10 cellular contexts compared by ENCODE assay signal in genomic region chr5:23208959-23209431, GRCh38.
DNase-seq lines count a peak whose midpoint lies in the region; ATAC-seq and TF ChIP-seq lines count a peak whose summit lies in the region.
"Had no signal": no experiment of that assay in that cellular context is flagged by ENCODE, and none has a peak within 500 bp of the region (broad histone marks: within the 10 kb centered on the region; RNA-seq: fewer than 3 reads in every experiment).

No MANE protein-coding gene starts in this region.

- no peaks in the 10 kb centered on the region for H3K27me3 Mint-ChIP-seq in T-cell
- H3K27me3 Mint-ChIP-seq: IgD-negative memory B cell had no signal

- 0 to 4% (median 0%) methylated on average over 1 of the region's 1 CpG for WGBS in stomach, 5 donors

- H3K36me3 Mint-ChIP-seq in T-cell: no peaks in the 10 kb centered on the region
- H3K36me3 Mint-ChIP-seq: IgD-negative memory B cell had no signal

- H3K27ac Mint-ChIP-seq in T-cell: no peak overlapping the region
- H3K27ac Mint-ChIP-seq: IgD-negative memory B cell had no signal

- TF ChIP-seq EP300 in stomach (IDR thresholded peaks at IDR 0.05): no peak

- no peak overlapping the region for H3K4me3 ChIP-seq in adipocyte (ENCODE audit: low read length)
- H3K4me3 ChIP-seq in stomach: no peak overlapping the region

- peak in 3 of 7 experiments; percentile 27 to 36 (median 32) for TF ChIP-seq CTCF in stomach (IDR thresholded peaks at IDR 0.05)

- H3K27me3 ChIP-seq in adipocyte (replicated peaks; ENCODE audit: control insufficient read depth, insufficient read depth, low read length) (no peaks in the 10 kb centered on the region), stomach (no peaks in the 10 kb centered on the region)

- H3K36me3 ChIP-seq in adipocyte (ENCODE audit: control insufficient read depth, insufficient read depth, low read length, severe bottlenecking) (no peaks in the 10 kb centered on the region), stomach (no peaks in the 10 kb centered on the region)

- POLR2A ChIA-PET in T-cell (lab: Charles Lee): no interaction called here

- no peak overlapping the region for H3K4me3 Mint-ChIP-seq in T-cell
- H3K4me3 Mint-ChIP-seq: IgD-negative memory B cell had no signal

- no peak for TF ChIP-seq POLR2A in stomach (IDR thresholded peaks at IDR 0.05)

- no peaks in the 10 kb centered on the region for H3K4me1 Mint-ChIP-seq in T-cell

- H3K9ac ChIP-seq in adipocyte (ENCODE audit: low read length): no peak overlapping the region

- intact Hi-C loops in stomach (cut with DNase I; ENCODE audit: low total_unique reads): no loop called here

- peak; percentile 67 for ATAC-seq in GM19043 (IDR thresholded peaks at IDR 0.05; ENCODE audit: low read depth, unreplicated experiment)
- ATAC-seq in HG03280 (IDR thresholded peaks at IDR 0.05; ENCODE audit: unreplicated experiment): peak; percentile 75
- no peak for ATAC-seq in T-cell (replicated peaks in 1 of 4)

- CTCF ChIA-PET in T-cell (lab: Charles Lee): no interaction called here

- peaks cover 15 to 33% (median 15%) of the 10 kb centered on the region in 3 donors for H3K9me3 Mint-ChIP-seq in T-cell

- H3K4me1 ChIP-seq in adipocyte (ENCODE audit: control insufficient read depth, insufficient read depth, low read length) (no peaks in the 10 kb centered on the region), stomach (no peaks in the 10 kb centered on the region)

- no peak overlapping the region for H3K27ac ChIP-seq in stomach

- DNase-seq in COLO829 (ENCODE audit: low spot score) (peak; percentile 28), NCI-H226 (peak; percentile 55), adipocyte (ENCODE audit: low read depth) (peak; percentile 10), left kidney (ENCODE audit: low read depth, low spot score) (peak; percentile 81), T-cell (no peak), stomach (no peak)
- DNase-seq: left cardiac atrium had no signal

- H3K9me3 ChIP-seq in adipocyte (ENCODE audit: control insufficient read depth, low read length) (no peaks in the 10 kb centered on the region), stomach (no peaks in the 10 kb centered on the region)

Comparison
In these comparisons a context has a peak if more than half of its experiments do, and no peak if none do; other contexts are left out.
1. DNase-seq: peak in COLO829 (single experiment), NCI-H226 (single experiment), adipocyte (single experiment) and left kidney (single experiment); none in T-cell (0 of 34) and stomach (single experiment).
2. ATAC-seq: peak in GM19043 (single experiment) and HG03280 (single experiment); none in T-cell (0 of 4).